In the genomic region with DNA sequence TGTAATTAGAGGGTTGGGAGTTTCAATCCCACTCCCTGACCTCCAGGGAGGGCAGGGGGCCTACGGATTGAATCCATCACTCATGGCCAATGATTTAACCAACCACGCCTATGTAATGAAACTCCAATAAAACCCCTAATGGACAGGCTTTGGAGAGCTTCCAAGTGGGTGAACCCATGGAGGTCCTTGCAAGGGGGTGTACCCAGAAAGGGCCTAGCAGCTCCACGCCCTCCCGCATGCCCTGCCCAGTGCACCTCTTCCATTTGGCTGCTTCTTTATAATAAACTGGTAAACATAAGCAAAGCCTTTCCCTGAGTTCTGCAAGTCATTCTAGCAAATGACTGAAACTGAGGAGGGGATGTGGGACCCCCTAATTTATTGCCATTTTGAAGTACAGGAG, we compare ENCODE assay signal across 24 cellular contexts.
"Had no signal": no experiment of that assay in that cellular context is flagged by ENCODE, and none has a peak within 500 bp of the region (broad histone marks: within the 10 kb centered on the region; RNA-seq: fewer than 3 reads in every experiment).

No MANE protein-coding gene starts in this region.

- FAIRE-seq: frontal cortex, urothelium cell line had no signal

- H3K4me1 ChIP-seq: lower lobe of right lung, psoas muscle, sigmoid colon, tibial nerve had no signal

- H3K4me1 Mint-ChIP-seq: immature natural killer cell; natural killer cell; stimulated activated memory B cell treated with anti-CD40 and anti-IgM and Interleukin-4, amounts not matched to agents 10 μg/mL and 1 μg/mL and 100 μg/mL, for 72 hours had no signal

- H3K27ac Mint-ChIP-seq: immature natural killer cell; natural killer cell; stimulated activated memory B cell treated with anti-CD40 and anti-IgM and Interleukin-4, amounts not matched to agents 10 μg/mL and 1 μg/mL and 100 μg/mL, for 72 hours had no signal

- DNase-seq: dorsolateral prefrontal cortex; effector CD4-positive, alpha-beta T cell; hypothalamus; immature natural killer cell; islet precursor cell; kidney glomerular epithelial cell; left ventricle myocardium superior; lower lobe of right lung; natural killer cell; occipital lobe; ovary; posterior cingulate gyrus; psoas muscle; right cardiac atrium; sigmoid colon; stimulated activated CD4-positive, alpha-beta T cell treated with anti-CD3 and anti-CD28 coated beads, Interleukin-2, amount 100 ng/mL, for 24 hours; stimulated activated CD4-positive, alpha-beta T cell treated with anti-CD3 and anti-CD28 coated beads, Interleukin-4, amount 100 ng/mL, for 24 hours; stimulated activated naive CD8-positive, alpha-beta T cell treated with anti-CD3 and anti-CD28 coated beads, Interleukin-15, Interleukin-2, amounts not matched to agents 100 U/mL and 50 U/mL, for 24 hours; upper lobe of left lung had no signal

- H3K9me3 ChIP-seq: lower lobe of right lung, ovary, psoas muscle, thoracic aorta, upper lobe of left lung had no signal

- H3K27ac ChIP-seq: dorsolateral prefrontal cortex, lower lobe of right lung, ovary, psoas muscle, sigmoid colon, thoracic aorta, tibial nerve, upper lobe of left lung had no signal

- H3K27me3 ChIP-seq: dorsolateral prefrontal cortex, ovary, sigmoid colon, tibial nerve, upper lobe of left lung had no signal

- H3K36me3 Mint-ChIP-seq: immature natural killer cell; natural killer cell; stimulated activated memory B cell treated with anti-CD40 and anti-IgM and Interleukin-4, amounts not matched to agents 10 μg/mL and 1 μg/mL and 100 μg/mL, for 72 hours had no signal

- ATAC-seq: left ventricle myocardium superior; lower lobe of right lung; natural killer cell; psoas muscle; right cardiac atrium; stimulated activated memory B cell treated with anti-CD40 and anti-IgM and Interleukin-4, amounts not matched to agents 10 μg/mL and 1 μg/mL and 100 μg/mL, for 72 hours; stimulated activated naive CD8-positive, alpha-beta T cell treated with anti-CD3 and anti-CD28 coated beads, Interleukin-15, Interleukin-2, amounts not matched to agents 100 U/mL and 50 U/mL, for 24 hours had no signal

- H3K4me3 ChIP-seq: dorsolateral prefrontal cortex, lower lobe of right lung, ovary, psoas muscle, sigmoid colon, thoracic aorta, tibial nerve, upper lobe of left lung had no signal

- H3K9me3 Mint-ChIP-seq: immature natural killer cell had no signal

- H3K4me3 Mint-ChIP-seq: immature natural killer cell; natural killer cell; stimulated activated memory B cell treated with anti-CD40 and anti-IgM and Interleukin-4, amounts not matched to agents 10 μg/mL and 1 μg/mL and 100 μg/mL, for 72 hours had no signal

- H3K36me3 ChIP-seq: lower lobe of right lung, ovary, sigmoid colon, thoracic aorta, tibial nerve, upper lobe of left lung had no signal
